ENCODE assay signal across 10 cellular contexts in the genomic region with DNA sequence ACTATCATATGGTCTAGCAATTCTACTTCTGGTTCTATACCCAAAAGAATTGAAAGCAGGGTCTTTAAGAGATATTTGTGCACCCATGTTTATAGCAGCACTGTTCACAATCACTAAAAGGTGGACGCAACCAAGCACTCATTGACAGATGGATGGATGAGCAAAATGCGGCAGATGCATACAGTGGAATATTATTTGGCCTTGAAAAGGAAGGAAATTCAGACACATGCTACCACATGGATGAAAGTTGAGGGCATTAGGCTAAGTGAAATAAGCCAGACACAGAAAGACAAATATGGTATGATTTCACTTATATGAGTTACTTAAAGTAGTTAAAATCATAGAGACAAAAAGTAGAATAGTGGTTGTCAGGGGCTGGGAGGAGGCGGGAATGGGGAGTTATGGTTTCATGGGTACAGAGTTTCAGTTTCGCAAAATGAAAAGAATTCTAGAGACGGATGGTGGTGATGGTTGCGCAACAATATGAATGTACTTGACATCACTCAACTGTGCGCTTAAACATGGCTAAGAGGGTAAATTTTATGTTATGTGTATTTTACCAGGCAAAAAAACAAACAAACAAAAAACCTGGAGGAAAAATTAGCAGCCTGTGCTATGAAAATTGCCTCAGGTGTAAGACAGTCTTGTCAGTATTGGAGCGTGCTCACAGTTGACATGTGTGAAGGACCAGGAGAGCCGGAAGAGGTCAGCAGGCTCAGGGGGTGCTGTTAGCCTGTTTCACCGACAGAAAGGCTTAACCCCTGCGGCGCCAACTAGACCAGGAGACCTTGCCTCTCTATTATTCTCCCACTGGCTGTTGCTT. TPM values are rescaled to one million over a fixed set of nuclear protein-coding genes. Genes with fewer than 3 reads are reported as not detected.
DNase-seq lines count a peak whose midpoint lies in the region; ATAC-seq, FAIRE-seq and TF ChIP-seq lines count a peak whose summit lies in the region.
"Had no signal": no experiment of that assay in that cellular context is flagged by ENCODE, and none has a peak within 500 bp of the region (broad histone marks: within the 10 kb centered on the region; RNA-seq: fewer than 3 reads in every experiment).

No MANE protein-coding gene starts in this region.

- 31% methylated on average over 12 of the region's 12 CpGs for WGBS in K562 (ENCODE audit: insufficient coverage, low coverage, missing lambda C conversion rate)

- no peak overlapping the region for H3K4me3 ChIP-seq in Peyer's patch
- no peak overlapping the region for H3K4me3 ChIP-seq in K562
- H3K4me3 ChIP-seq: SK-N-MC had no signal

- H3K4me2 ChIP-seq in K562 (ENCODE audit: insufficient read depth, low read length) = peak overlapping the region; percentile 35; the same call in 1 of the 2 replicates

- no peak for FAIRE-seq in K562 (lab: Jason Lieb, UNC)

- 0 out of 2 replicates have a peak, but pooled peaks cover 3% of the 10 kb centered on the region for H4K20me1 ChIP-seq in K562 (replicated peaks; ENCODE audit: control insufficient read depth, insufficient read depth, low read length)

- TF ChIP-seq POLR2A in Peyer's patch (IDR thresholded peaks at IDR 0.05) (no peak), K562 (conservative IDR thresholded peaks at IDR 0.05) (no peak)

- H3K9me1 ChIP-seq in K562 (ENCODE audit: control insufficient read depth, insufficient read depth, low read length) = no peaks in the 10 kb centered on the region

- peak; percentile 66 for DNase-seq in activated CD4-positive, alpha-beta T cell treated with anti-CD3 and anti-CD28 coated beads for 48 hours
- no peak for DNase-seq in activated CD4-positive, alpha-beta T cell treated with anti-CD3 and anti-CD28 coated beads for 1 hour
- peak in 2 of 3 donors; percentile 15 to 50 for DNase-seq in Peyer's patch
- DNase-seq in K562 (ENCODE audit: extremely low read depth in 1 of 4, low spot score in 3 of 4) = peak in 2 of 4 experiments; percentile 52 to 62
- peak; percentile 39 to 69 (median 50) for DNase-seq in stimulated activated naive CD4-positive, alpha-beta T cell (lab: John Stamatoyannopoulos, UW)
- DNase-seq in glomerular visceral epithelial cell (ENCODE audit: extremely low spot score) = no peak
- no peak for DNase-seq in GM10266 (ENCODE audit: extremely low spot score)
- no peak for DNase-seq in NCI-H2171 (lab: John Stamatoyannopoulos, UW)
- DNase-seq: NCI-H187 had no signal

- no peaks in the 10 kb centered on the region for H3K4me1 ChIP-seq in Peyer's patch
- H3K4me1 ChIP-seq in K562 (replicated peaks in 1 of 2; ENCODE audit: control insufficient read depth in 2 of 2, insufficient read depth in 2 of 2, low read length in 2 of 2) = peaks cover 0 to 5% of the 10 kb centered on the region in 2 experiments; a peak in 3 of 5 replicates

- intact Hi-C loops in K562 (cut with micrococcal nuclease) = loop anchor here (2.0 kb wide), 1 partner anchor 33 kb away; no protein-coding TSS in a partner anchor

- no peaks in the 10 kb centered on the region for H3K36me3 ChIP-seq in Peyer's patch
- H3K36me3 ChIP-seq in K562 (ENCODE audit: control insufficient read depth, insufficient read depth, low read length) = no peaks in the 10 kb centered on the region

- CTCF ChIA-PET in K562 (lab: Yijun Ruan, JAX; ENCODE audit: low intra/inter-chr PET ratio) = no interaction called here

- TF ChIP-seq RAD21 in K562 (CRISPR knock-in tag; conservative IDR thresholded peaks at IDR 0.05 in 1 of 2, IDR thresholded peaks at IDR 0.05 in 1 of 2) = no peak

- peak; percentile 85 for ATAC-seq in K562

- H3K27ac ChIP-seq in Peyer's patch (no peak overlapping the region), K562 (ENCODE audit: extremely low read depth, low read depth, low read length) (no peak overlapping the region)
- H3K27ac ChIP-seq: SK-N-MC had no signal

- POLR2A ChIA-PET in K562 (lab: Yijun Ruan, JAX) = interaction anchor here (0.5 kb wide), 1 partner anchor 159 kb away, joined by 4 read pairs; no protein-coding TSS in a partner anchor

- TF ChIP-seq CTCF in Peyer's patch (IDR thresholded peaks at IDR 0.05) = no peak
- TF ChIP-seq CTCF in K562 (IDR thresholded peaks at IDR 0.05 in 2 of 3, conservative IDR thresholded peaks at IDR 0.05 in 1 of 3; ENCODE audit: insufficient read depth in 2 of 3, low read depth in 1 of 3, low read length in 3 of 3) = peak in 1 of 3 experiments; percentile 27; a peak in 2 of 6 replicates
- no peak for TF ChIP-seq CTCF in GM10266 (IDR thresholded peaks at IDR 0.05; ENCODE audit: control insufficient read depth, insufficient read depth, low read depth, missing control alignments)

- H3K9ac ChIP-seq in K562 (ENCODE audit: insufficient read depth in 1 of 2, low read depth in 2 of 2, low read length in 2 of 2) = no peak overlapping the region

- TF ChIP-seq EP300 in K562 (IDR thresholded peaks at IDR 0.05; ENCODE audit: low read length) = no peak

- no TSS peak for BruUV-seq in K562 (replicated peaks; lab: Mats Ljungman, UMichigan)

- H3K9me3 ChIP-seq in Peyer's patch (no peaks in the 10 kb centered on the region), K562 (replicated peaks; ENCODE audit: control insufficient read depth, insufficient read depth, low read depth, low read length) (no peaks in the 10 kb centered on the region)

- H2AFZ ChIP-seq in K562 (ENCODE audit: low read depth, low read length) = peak overlapping the region; percentile 58; the same call in 1 of the 2 replicates

- no peaks in the 10 kb centered on the region for H3K79me2 ChIP-seq in K562 (ENCODE audit: control insufficient read depth, insufficient read depth, low read length)

- in situ Hi-C loops in K562 (cut with MboI) = no loop called here

- H3K27me3 ChIP-seq in Peyer's patch = no peaks in the 10 kb centered on the region
- H3K27me3 ChIP-seq in K562 (ENCODE audit: control insufficient read depth in 2 of 2, insufficient read depth in 2 of 2, low read length in 2 of 2) = peaks cover 29 to 37% of the 10 kb centered on the region in 2 experiments

TF ChIP-seq in K562, 482 proteins besides CTCF, POLR2A, EP300 and RAD21 (continues in another document):
- TF ChIP-seq TRIM24 (IDR thresholded peaks at IDR 0.05) = peak in 1 of 2 experiments; percentile 34; a peak in 2 of 4 replicates
- TF ChIP-seq SMAD4 (CRISPR knock-in tag; conservative IDR thresholded peaks at IDR 0.05) = no peak
- peak; percentile 72 for TF ChIP-seq EHMT2 (IDR thresholded peaks at IDR 0.05)

RNA-seq across cellular contexts. Expression of a gene that starts 26.5 kb away (rescaled TPM):
- total RNA-seq in Peyer's patch = 1 to 10 TPM in 3 of 4 donors, not detected in 1; 1.9 to 7.4 (median 3.9) TPM
- total RNA-seq in K562 (2011; cell fraction: chromatin; rRNA removed; ENCODE audit: low replicate concordance) = 0.44 TPM in 1 of 2 replicates, not detected in the other
- total RNA-seq in K562 (2011; cell fraction: nucleolus; rRNA removed) = 0.50 and 0.53 TPM in 2 replicates
- total RNA-seq in K562 (2011; cell fraction: nucleoplasm; rRNA removed) = 0.15 and 0.23 TPM in 2 replicates
- total RNA-seq in K562 (2014; rRNA removed) = 0.12 TPM in 1 of 2 replicates, not detected in the other
- not detected in 2 replicates for total RNA-seq in K562 (2014; rRNA removed; fragmentation: Illumina TruSeq; extraction: Trizol)
- 0.18 TPM in 1 of 2 replicates, not detected in the other for total RNA-seq in K562 (2015; rRNA removed; fragmentation: Illumina TruSeq; extraction: Trizol)
- total RNA-seq in K562 (2021) = 0.22 and 0.42 TPM in 2 replicates
- polyA plus RNA-seq in K562 (2011; rRNA removed) = 0.08 and 0.18 TPM in 2 replicates
- polyA plus RNA-seq in K562 (2011; cell fraction: cytosol; rRNA removed) = 0.12 TPM in 1 of 2 replicates, not detected in the other
- polyA plus RNA-seq in K562 (2011; cell fraction: nucleus; rRNA removed) = 0.27 and 0.43 TPM in 2 replicates
- polyA plus RNA-seq in K562 (2012) = 0.20 and 0.21 TPM in 2 replicates
- polyA plus RNA-seq in K562 (2014; fragmentation: Illumina TruSeq; extraction: Trizol) = not detected in 2 replicates
- polyA plus RNA-seq in K562 (2014; fragmentation: Nextera tagmentation; extraction: Ambion mirVana) = not detected
- 0.37 and 0.55 TPM in 2 replicates for polyA plus RNA-seq in K562 (2014; rRNA removed)
- polyA minus RNA-seq in K562 (2011; rRNA and poly(A)+ RNA removed) = not detected in 2 replicates
- polyA minus RNA-seq in K562 (2011; cell fraction: cytosol; rRNA and poly(A)+ RNA removed) = not detected in 2 replicates
- not detected in 2 replicates for polyA minus RNA-seq in K562 (2011; cell fraction: nucleus; rRNA and poly(A)+ RNA removed)

Comparison
In these comparisons a context has a peak if more than half of its experiments do, and no peak if none do; other contexts are left out.
1. DNase-seq: peak in activated CD4-positive, alpha-beta T cell treated with anti-CD3 and anti-CD28 coated beads for 48 hours (single experiment), Peyer's patch (2 of 3) and stimulated activated naive CD4-positive, alpha-beta T cell (6 of 6); none in activated CD4-positive, alpha-beta T cell treated with anti-CD3 and anti-CD28 coated beads for 1 hour (single experiment), glomerular visceral epithelial cell (single experiment), GM10266 (single experiment) and NCI-H2171 (single experiment).